ENCODE assay signal across 20 cellular contexts in the genomic region with DNA sequence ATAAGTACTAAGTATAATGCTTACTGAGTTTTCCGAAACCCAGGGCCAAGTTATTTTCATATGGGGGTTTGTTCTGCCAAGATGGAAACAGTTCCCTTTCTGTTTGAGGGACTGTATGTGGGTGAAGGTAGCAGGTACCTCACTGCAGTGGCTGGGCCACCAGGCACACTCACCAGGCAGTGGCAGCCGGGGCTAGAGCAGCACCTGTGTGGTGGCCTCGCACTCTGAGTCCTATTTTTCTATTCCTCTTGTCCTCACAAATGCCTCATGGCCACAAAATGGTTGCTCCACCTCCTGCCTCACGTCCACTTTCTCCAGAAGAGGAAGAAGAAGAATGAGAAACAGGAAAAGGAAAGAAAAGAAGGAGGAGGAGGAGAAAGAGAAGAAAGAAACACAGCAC.
"Had no signal": no experiment of that assay in that cellular context is flagged by ENCODE, and none has a peak within 500 bp of the region (broad histone marks: within the 10 kb centered on the region; RNA-seq: fewer than 3 reads in every experiment).

No MANE protein-coding gene starts in this region.

- H3K9me3 Mint-ChIP-seq: dendritic cell treated with granulocyte-macrophage colony-stimulating factor and Interleukin-4, amounts not matched to agents 40 ng/mL and 50 ng/mL, for 4 days; effector memory CD8-positive, alpha-beta T cell; immature natural killer cell; nephron progenitor cell had no signal

- H3K4me1 ChIP-seq: esophagus squamous epithelium, gastroesophageal sphincter, left ventricle myocardium inferior, lower lobe of right lung, upper lobe of left lung had no signal

- H3K4me1 Mint-ChIP-seq: immature natural killer cell; memory B cell; stimulated activated naive B cell treated with anti-CD40 and anti-IgM and Interleukin-4, amounts not matched to agents 10 μg/mL and 1 μg/mL and 100 μg/mL, for 72 hours had no signal

- H3K4me3 ChIP-seq: cardiac muscle cell, esophagus squamous epithelium, gastroesophageal sphincter, left ventricle myocardium inferior, lower lobe of right lung, ovary, smooth muscle cell, upper lobe of left lung had no signal

- ATAC-seq: effector memory CD8-positive, alpha-beta T cell; gastroesophageal sphincter; lower lobe of right lung; right cardiac atrium; stimulated activated naive B cell treated with anti-CD40 and anti-IgM and Interleukin-4, amounts not matched to agents 10 μg/mL and 1 μg/mL and 100 μg/mL, for 72 hours had no signal

- H3K27me3 ChIP-seq: cardiac muscle cell, ovary, upper lobe of left lung had no signal

- H3K36me3 Mint-ChIP-seq: immature natural killer cell; memory B cell; stimulated activated naive B cell treated with anti-CD40 and anti-IgM and Interleukin-4, amounts not matched to agents 10 μg/mL and 1 μg/mL and 100 μg/mL, for 72 hours had no signal

- H3K9me3 ChIP-seq: esophagus squamous epithelium, gastroesophageal sphincter, left ventricle myocardium inferior, lower lobe of right lung, ovary, upper lobe of left lung had no signal

- H3K27me3 Mint-ChIP-seq: dendritic cell treated with granulocyte-macrophage colony-stimulating factor and Interleukin-4, amounts not matched to agents 40 ng/mL and 50 ng/mL, for 4 days had no signal

- H3K36me3 ChIP-seq: cardiac muscle cell, esophagus squamous epithelium, gastroesophageal sphincter, left ventricle myocardium inferior, lower lobe of right lung, ovary, upper lobe of left lung had no signal

- H3K4me3 Mint-ChIP-seq: dendritic cell treated with granulocyte-macrophage colony-stimulating factor and Interleukin-4, amounts not matched to agents 40 ng/mL and 50 ng/mL, for 4 days; effector memory CD8-positive, alpha-beta T cell; immature natural killer cell; memory B cell; nephron progenitor cell; stimulated activated naive B cell treated with anti-CD40 and anti-IgM and Interleukin-4, amounts not matched to agents 10 μg/mL and 1 μg/mL and 100 μg/mL, for 72 hours had no signal

- H3K27ac Mint-ChIP-seq: dendritic cell treated with granulocyte-macrophage colony-stimulating factor and Interleukin-4, amounts not matched to agents 40 ng/mL and 50 ng/mL, for 4 days; effector memory CD8-positive, alpha-beta T cell; immature natural killer cell; memory B cell; nephron progenitor cell; progenitor cell of endocrine pancreas; stimulated activated naive B cell treated with anti-CD40 and anti-IgM and Interleukin-4, amounts not matched to agents 10 μg/mL and 1 μg/mL and 100 μg/mL, for 72 hours had no signal

- H3K27ac ChIP-seq: cardiac muscle cell, esophagus squamous epithelium, gastroesophageal sphincter, left ventricle myocardium inferior, lower lobe of right lung, ovary, upper lobe of left lung had no signal

- DNase-seq: effector memory CD8-positive, alpha-beta T cell; esophagus squamous epithelium; foreskin fibroblast; glutamatergic neuron; immature natural killer cell; left ventricle myocardium inferior; lower lobe of right lung; midbrain; nephron progenitor cell; right cardiac atrium; stimulated activated CD4-positive, alpha-beta T cell treated with anti-CD3 and anti-CD28 coated beads, Interleukin-4, amount 100 ng/mL, for 1 hour; stimulated activated naive B cell treated with anti-CD40 and anti-IgM and Interleukin-4, amounts not matched to agents 10 μg/mL and 1 μg/mL and 100 μg/mL, for 72 hours had no signal
